28 cellular contexts compared by ENCODE assay signal in the genomic region with DNA sequence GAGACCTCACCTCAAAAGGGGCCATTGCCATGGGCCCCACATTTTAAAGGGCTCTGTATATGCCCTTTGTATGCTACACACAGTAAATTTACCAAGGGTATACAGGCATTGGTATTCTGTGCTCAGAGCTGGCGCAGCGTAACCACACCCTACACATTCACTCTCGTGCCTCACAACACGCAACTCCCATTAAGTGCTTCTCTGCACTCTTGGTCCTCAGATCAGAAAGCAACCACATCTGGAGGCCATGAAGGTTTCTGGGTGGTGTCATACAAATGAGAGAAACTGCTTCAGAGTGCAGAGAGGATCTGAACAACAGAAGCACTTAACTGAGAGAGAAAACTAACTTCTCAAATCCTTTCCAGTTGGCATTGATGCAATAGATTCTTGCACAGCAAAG.
"Had no signal": no experiment of that assay in that cellular context is flagged by ENCODE, and none has a peak within 500 bp of the region (broad histone marks: within the 10 kb centered on the region; RNA-seq: fewer than 3 reads in every experiment).

No MANE protein-coding gene starts in this region.

- H3K4me1 ChIP-seq: esophagus squamous epithelium, neural progenitor cell, parathyroid adenoma, transverse colon had no signal

- DNase-seq: activated CD4-positive, alpha-beta memory T cell treated with anti-CD3 and anti-CD28 coated beads, Interleukin-2, amount 10 ng/mL, durations not matched to agents 7 days and 5 days; activated CD4-positive, alpha-beta T cell treated with anti-CD3 and anti-CD28 coated beads, Interleukin-2, amount 10 ng/mL, durations not matched to agents 24 days and 14 days; activated CD4-positive, CD25-positive, alpha-beta regulatory T cell treated with anti-CD3 and anti-CD28 coated beads, Interleukin-2, amount 50 U/mL, for 72 hours; activated CD8-positive, alpha-beta memory T cell treated with anti-CD3 and anti-CD28 coated beads, Interleukin-2, amount 50 U/mL, for 48 hours; activated gamma-delta T cell; activated naive CD8-positive, alpha-beta T cell treated with anti-CD3 and anti-CD28 coated beads, Interleukin-2, amount 50 U/mL, for 24 hours; activated T-cell treated with anti-CD3 and anti-CD28 coated beads, Interleukin-2, amount 50 U/mL, for 24 hours; amygdala; central memory CD4-positive, alpha-beta T cell; effector CD4-positive, alpha-beta T cell; esophagus squamous epithelium; gastrocnemius medialis; hippocampal formation; kidney; left colon; naive thymus-derived CD8-positive, alpha-beta T cell; occipital lobe; psoas muscle; stimulated activated CD4-positive, alpha-beta T cell treated with anti-CD3 and anti-CD28 coated beads, Interleukin-15, amount 100 ng/mL, for 24 hours; stimulated activated CD4-positive, alpha-beta T cell treated with anti-CD3 and anti-CD28 coated beads, Interleukin-2, amount 100 ng/mL, for 24 hours; stimulated activated naive CD4-positive, alpha-beta T cell treated with Interleukin-2 at 50 U/mL for 16 hours; T-helper 2 cell; transverse colon had no signal

- H3K27ac ChIP-seq: esophagus squamous epithelium, gastrocnemius medialis, neural progenitor cell, parathyroid adenoma, psoas muscle, transverse colon had no signal

- H3K4me3 Mint-ChIP-seq: activated CD4-positive, alpha-beta memory T cell treated with anti-CD3 and anti-CD28 coated beads, Interleukin-2, amount 10 ng/mL, durations not matched to agents 7 days and 5 days; activated CD4-positive, alpha-beta T cell treated with anti-CD3 and anti-CD28 coated beads, Interleukin-2, amount 10 ng/mL, durations not matched to agents 24 days and 14 days; activated naive CD4-positive, alpha-beta T cell treated with anti-CD3 and anti-CD28 coated beads, Interleukin-2, amount 50 U/mL, for 24 hours; activated naive CD8-positive, alpha-beta T cell treated with anti-CD3 and anti-CD28 coated beads, Interleukin-2, amount 50 U/mL, for 24 hours; activated T-cell treated with anti-CD3 and anti-CD28 coated beads, Interleukin-2, amount 50 U/mL, for 24 hours; dendritic cell treated with granulocyte-macrophage colony-stimulating factor and Interleukin-4, amounts not matched to agents 40 ng/mL and 50 ng/mL, for 4 days; naive thymus-derived CD8-positive, alpha-beta T cell; neural progenitor cell had no signal

- H3K79me2 ChIP-seq: parathyroid adenoma had no signal

- H3K9me3 Mint-ChIP-seq: activated CD4-positive, alpha-beta memory T cell treated with anti-CD3 and anti-CD28 coated beads, Interleukin-2, amount 10 ng/mL, durations not matched to agents 7 days and 5 days; activated CD4-positive, alpha-beta T cell treated with anti-CD3 and anti-CD28 coated beads, Interleukin-2, amount 10 ng/mL, durations not matched to agents 24 days and 14 days; activated naive CD4-positive, alpha-beta T cell treated with anti-CD3 and anti-CD28 coated beads, Interleukin-2, amount 50 U/mL, for 24 hours; activated naive CD8-positive, alpha-beta T cell treated with anti-CD3 and anti-CD28 coated beads, Interleukin-2, amount 50 U/mL, for 24 hours; activated T-cell treated with anti-CD3 and anti-CD28 coated beads, Interleukin-2, amount 50 U/mL, for 24 hours; dendritic cell treated with granulocyte-macrophage colony-stimulating factor and Interleukin-4, amounts not matched to agents 40 ng/mL and 50 ng/mL, for 4 days; neural progenitor cell had no signal

- ATAC-seq: activated naive CD8-positive, alpha-beta T cell treated with anti-CD3 and anti-CD28 coated beads, Interleukin-2, amount 50 U/mL, for 24 hours; gastrocnemius medialis; left colon; naive thymus-derived CD8-positive, alpha-beta T cell had no signal

- H3K27ac Mint-ChIP-seq: activated CD4-positive, alpha-beta memory T cell treated with anti-CD3 and anti-CD28 coated beads, Interleukin-2, amount 10 ng/mL, durations not matched to agents 7 days and 5 days; activated CD4-positive, alpha-beta T cell treated with anti-CD3 and anti-CD28 coated beads, Interleukin-2, amount 10 ng/mL, durations not matched to agents 24 days and 14 days; activated naive CD4-positive, alpha-beta T cell treated with anti-CD3 and anti-CD28 coated beads, Interleukin-2, amount 50 U/mL, for 24 hours; activated naive CD8-positive, alpha-beta T cell treated with anti-CD3 and anti-CD28 coated beads, Interleukin-2, amount 50 U/mL, for 24 hours; activated T-cell treated with anti-CD3 and anti-CD28 coated beads, Interleukin-2, amount 50 U/mL, for 24 hours; dendritic cell treated with granulocyte-macrophage colony-stimulating factor and Interleukin-4, amounts not matched to agents 40 ng/mL and 50 ng/mL, for 4 days; naive thymus-derived CD8-positive, alpha-beta T cell; neural progenitor cell had no signal

- H3K27me3 ChIP-seq: esophagus squamous epithelium, gastrocnemius medialis, transverse colon had no signal

- H3K4me3 ChIP-seq: esophagus squamous epithelium, gastrocnemius medialis, neural progenitor cell, psoas muscle, smooth muscle cell, transverse colon had no signal

- H3K4me1 Mint-ChIP-seq: activated CD4-positive, alpha-beta memory T cell treated with anti-CD3 and anti-CD28 coated beads, Interleukin-2, amount 10 ng/mL, durations not matched to agents 7 days and 5 days; activated CD4-positive, alpha-beta T cell treated with anti-CD3 and anti-CD28 coated beads, Interleukin-2, amount 10 ng/mL, durations not matched to agents 24 days and 14 days; activated naive CD4-positive, alpha-beta T cell treated with anti-CD3 and anti-CD28 coated beads, Interleukin-2, amount 50 U/mL, for 24 hours; activated naive CD8-positive, alpha-beta T cell treated with anti-CD3 and anti-CD28 coated beads, Interleukin-2, amount 50 U/mL, for 24 hours; naive thymus-derived CD8-positive, alpha-beta T cell had no signal

- H3K9me3 ChIP-seq: esophagus squamous epithelium, gastrocnemius medialis, psoas muscle, transverse colon had no signal

- H3K36me3 Mint-ChIP-seq: activated naive CD4-positive, alpha-beta T cell treated with anti-CD3 and anti-CD28 coated beads, Interleukin-2, amount 50 U/mL, for 24 hours; naive thymus-derived CD8-positive, alpha-beta T cell; neural progenitor cell had no signal

- H3K27me3 Mint-ChIP-seq: activated naive CD4-positive, alpha-beta T cell treated with anti-CD3 and anti-CD28 coated beads, Interleukin-2, amount 50 U/mL, for 24 hours; activated naive CD8-positive, alpha-beta T cell treated with anti-CD3 and anti-CD28 coated beads, Interleukin-2, amount 50 U/mL, for 24 hours; naive thymus-derived CD8-positive, alpha-beta T cell had no signal

- H3K9ac ChIP-seq: neural progenitor cell, parathyroid adenoma had no signal

- H3K36me3 ChIP-seq: esophagus squamous epithelium, gastrocnemius medialis, neural progenitor cell, transverse colon had no signal

- H3K4me2 ChIP-seq: neural progenitor cell, smooth muscle cell had no signal
